8 cellular contexts compared by ENCODE assay signal in the genomic region with DNA sequence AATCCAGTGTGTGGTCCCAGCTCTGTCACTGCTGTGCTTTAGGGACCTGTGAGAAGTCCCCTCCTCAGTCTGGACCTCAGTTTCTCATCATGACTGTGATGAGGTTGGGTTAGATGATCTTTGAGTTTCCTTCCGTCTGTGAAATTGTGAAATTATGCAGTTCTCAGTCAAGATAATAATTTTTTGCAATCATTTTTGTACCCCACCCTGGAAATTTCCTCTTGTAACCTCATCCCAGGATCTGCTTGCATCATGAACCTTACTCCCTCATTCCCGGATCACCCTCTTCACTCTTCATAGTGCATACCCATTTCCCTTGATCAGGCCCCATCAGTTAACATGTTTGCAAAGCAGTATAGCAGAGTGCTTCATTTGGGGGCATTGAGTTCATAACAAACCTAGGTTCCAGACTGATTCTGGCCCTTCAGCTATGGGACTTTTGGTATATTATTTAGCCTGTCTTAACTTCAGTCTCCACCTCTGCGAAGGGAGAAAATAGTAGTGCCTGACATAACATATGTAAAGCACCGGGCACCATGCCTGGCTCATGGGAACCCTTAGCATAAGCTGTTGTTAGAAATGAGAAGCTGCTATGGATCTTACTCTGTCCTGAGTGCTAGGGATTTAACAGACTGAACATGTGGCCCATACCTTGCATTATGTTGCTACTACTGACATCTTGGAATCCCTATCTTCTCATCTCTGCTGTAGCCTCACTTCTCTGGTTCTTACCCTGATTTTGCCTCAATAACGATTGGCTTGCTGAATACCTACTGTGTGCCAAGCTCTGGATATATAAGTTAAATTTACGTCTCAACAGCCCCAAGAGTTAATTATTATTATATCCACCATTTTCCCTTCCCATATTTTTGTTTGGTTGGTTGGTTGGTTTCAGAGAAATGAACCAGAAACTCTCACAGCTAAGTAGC. TPM values are rescaled to one million over a fixed set of nuclear protein-coding genes. Genes with fewer than 3 reads are reported as not detected.
DNase-seq lines count a peak whose midpoint lies in the region; ATAC-seq and TF ChIP-seq lines count a peak whose summit lies in the region.

No MANE protein-coding gene starts in this region.

- WGBS in gastroesophageal sphincter (ENCODE audit: low coverage in 1 of 2), 2 donors: 59 to 85% methylated on average over 6 of the region's 6 CpGs

- H3K27ac ChIP-seq in WERI-Rb-1 (peak overlapping the region; percentile 98), gastroesophageal sphincter (peak overlapping the region; percentile 93 to 100 (median 98)), skin epidermis (peak overlapping the region in 14 of 21 experiments; percentile 92 to 99 (median 98))

- TF ChIP-seq EP300 in gastroesophageal sphincter (IDR thresholded peaks at IDR 0.05): no peak

- no peak for TF ChIP-seq POLR2A in gastroesophageal sphincter (IDR thresholded peaks at IDR 0.05)

- H3K36me3 ChIP-seq in WERI-Rb-1 (0 out of 2 replicates have a peak, but pooled peaks cover 5% of the 10 kb centered on the region), gastroesophageal sphincter (no peaks in the 10 kb centered on the region)

- peaks cover 0 to 79% (median 5%) of the 10 kb centered on the region in 3 donors for H3K4me1 ChIP-seq in gastroesophageal sphincter

- H3K9me3 ChIP-seq in WERI-Rb-1 (ENCODE audit: severe bottlenecking): no peaks in the 10 kb centered on the region
- H3K9me3 ChIP-seq in gastroesophageal sphincter: no peaks in the 10 kb centered on the region

- DNase-seq in HFF-Myc (ENCODE audit: extremely low read depth, low read depth) (no peak), WERI-Rb-1 (no peak), GM03348 (ENCODE audit: low spot score) (no peak), HuH-7.5 (ENCODE audit: low spot score) (no peak), HCEC 1CT (no peak)

- peak overlapping the region; percentile 61 for H3K4me3 ChIP-seq in HFF-Myc (replicated peaks; ENCODE audit: low read depth, low read length)
- peak overlapping the region; percentile 91 for H3K4me3 ChIP-seq in WERI-Rb-1 (ENCODE audit: low read depth, low read length)
- peak overlapping the region; percentile 86 to 88 for H3K4me3 ChIP-seq in gastroesophageal sphincter
- peak overlapping the region in 2 of 7 experiments; percentile 84 to 91 for H3K4me3 ChIP-seq in skin epidermis

- ATAC-seq in gastroesophageal sphincter: peak; percentile 3
- no peak for ATAC-seq in HG02981 (IDR thresholded peaks at IDR 0.05; ENCODE audit: unreplicated experiment)

- H3K27me3 ChIP-seq in WERI-Rb-1 (ENCODE audit: insufficient read depth, low read depth, severe bottlenecking): no peaks in the 10 kb centered on the region
- H3K27me3 ChIP-seq in gastroesophageal sphincter: no peaks in the 10 kb centered on the region

- TF ChIP-seq CTCF in HFF-Myc (IDR thresholded peaks at IDR 0.05; ENCODE audit: low read depth, low read length, missing control alignments) (no peak), WERI-Rb-1 (IDR thresholded peaks at IDR 0.05; ENCODE audit: low read depth, low read length) (no peak), gastroesophageal sphincter (IDR thresholded peaks at IDR 0.05) (no peak)

RNA-seq across cellular contexts. Expression of a gene that starts 1.4 kb away (rescaled TPM):
- total RNA-seq in gastroesophageal sphincter: 10 to 100 TPM; 21.3 to 46.9 (median 40.1) TPM

RNA-seq across cellular contexts. Expression of a gene that starts 36.7 kb away (rescaled TPM):
- 1 to 10 TPM in 3 of 4 donors, under 1 TPM in 1; 0.78 to 4.6 (median 4.3) TPM for total RNA-seq in gastroesophageal sphincter

RNA-seq across cellular contexts. Expression of a gene that starts 47.1 kb away (rescaled TPM):
- total RNA-seq in gastroesophageal sphincter: 1 to 10 TPM; 1.4 to 7.2 (median 3.0) TPM
